Comparison of ENCODE assay signal across 18 cellular contexts in genomic region chr12:15274561-15274967, GRCh38. TPM values are rescaled to one million over a fixed set of nuclear protein-coding genes. Genes with fewer than 3 reads are reported as not detected.
DNase-seq lines count a peak whose midpoint lies in the region; ATAC-seq, FAIRE-seq and TF ChIP-seq lines count a peak whose summit lies in the region.
"Had no signal": no experiment of that assay in that cellular context is flagged by ENCODE, and none has a peak within 500 bp of the region (broad histone marks: within the 10 kb centered on the region; RNA-seq: fewer than 3 reads in every experiment).

No MANE protein-coding gene starts in this region.

- no peaks in the 10 kb centered on the region for H3K79me2 ChIP-seq in KMS-11 (ENCODE audit: insufficient read depth, low read depth)
- no peaks in the 10 kb centered on the region for H3K79me2 ChIP-seq in mammary epithelial cell (ENCODE audit: insufficient read depth, low read length)
- H3K79me2 ChIP-seq in keratinocyte (ENCODE audit: control insufficient read depth, insufficient read depth, low read length) = no peaks in the 10 kb centered on the region

- H3K4me3 ChIP-seq in KMS-11 (IDR thresholded peaks at IDR 0.05; ENCODE audit: insufficient read depth, low read depth, low read length) (no peak overlapping the region), mammary epithelial cell (replicated peaks in 1 of 3; ENCODE audit: insufficient read depth in 1 of 3, low read depth in 2 of 3, low read length in 3 of 3) (no peak overlapping the region), keratinocyte (ENCODE audit: control insufficient read depth in 2 of 3, extremely low read depth in 1 of 3, insufficient read depth in 2 of 3, low read depth in 1 of 3, low read length in 3 of 3) (peak overlapping the region in 2 of 3 experiments; percentile 4 to 37), suprapubic skin (no peak overlapping the region)
- H3K4me3 ChIP-seq: ovary had no signal

- H4K20me1 ChIP-seq in KMS-11 (ENCODE audit: insufficient read depth) (no peaks in the 10 kb centered on the region), mammary epithelial cell (ENCODE audit: insufficient read depth, low read length) (no peaks in the 10 kb centered on the region), keratinocyte (ENCODE audit: control insufficient read depth, extremely low read depth, insufficient read depth, low read length) (no peaks in the 10 kb centered on the region)

- no peak for ATAC-seq in T-cell (replicated peaks in 1 of 4)

- H3K4me1 Mint-ChIP-seq in T-cell = peaks cover 6 to 8% (median 7%) of the 10 kb centered on the region in 3 donors

- H3K4me2 ChIP-seq in KMS-11 = peak overlapping the region; percentile 9; the same call in 1 of the 2 replicates
- peak overlapping the region; percentile 66 for H3K4me2 ChIP-seq in mammary epithelial cell (ENCODE audit: insufficient read depth, low read depth, low read length)
- peak overlapping the region; percentile 65 for H3K4me2 ChIP-seq in keratinocyte (ENCODE audit: control insufficient read depth, extremely low read depth, insufficient read depth, low read depth, low read length)

- H3K9ac ChIP-seq in KMS-11 = no peak overlapping the region
- no peak overlapping the region for H3K9ac ChIP-seq in mammary epithelial cell (ENCODE audit: insufficient read depth, low read length)
- peak overlapping the region; percentile 51 for H3K9ac ChIP-seq in keratinocyte (ENCODE audit: control insufficient read depth, extremely low read depth, insufficient read depth, low read length)

- POLR2A ChIA-PET in T-cell (lab: Charles Lee) = interaction anchor here in 1 of 2 donors (0.9 kb wide), 1 partner anchor 415 kb away, joined by 3 read pairs; no protein-coding TSS in a partner anchor

- CTCF ChIA-PET in mammary epithelial cell (lab: Charles Lee; ENCODE audit: low non-redundant PET) (no interaction called here), T-cell (lab: Charles Lee) (interaction anchor here (0.6 to 1.8 kb wide), 5 partner anchors 14 to 311 kb away, joined by 3 to 7 read pairs (median 3); no protein-coding TSS in a partner anchor)

- in situ Hi-C loops in mammary epithelial cell (cut with MboI; ENCODE audit: low sequenced_read_pairs in 2 of 2) = loop anchor here (5.0 to 25.0 kb wide), 2 partner anchors 248 to 588 kb away; no protein-coding TSS in a partner anchor

- no peaks in the 10 kb centered on the region for H3K36me3 Mint-ChIP-seq in T-cell
- H3K36me3 Mint-ChIP-seq: immature natural killer cell had no signal

- peak; percentile 57 for FAIRE-seq in keratinocyte (lab: Jason Lieb, UNC)
- FAIRE-seq: RCC 7860 had no signal

- dilution Hi-C loops in mammary epithelial cell (cut with HindIII; ENCODE audit: low sequenced_read_pairs) (no loop called here), keratinocyte (cut with MboI; ENCODE audit: extremely low pct_ligation_motif_present, low sequenced_read_pairs) (no loop called here)

- H3K4me1 ChIP-seq in KMS-11 (ENCODE audit: low read depth, poor library complexity, severe bottlenecking) (peaks cover 28% of the 10 kb centered on the region), mammary epithelial cell (ENCODE audit: insufficient read depth, low read length) (peaks cover 46% of the 10 kb centered on the region), keratinocyte (ENCODE audit: control insufficient read depth, extremely low read depth, insufficient read depth, low read length) (peaks cover 48% of the 10 kb centered on the region), suprapubic skin (peaks cover 30% of the 10 kb centered on the region)

- no peaks in the 10 kb centered on the region for H3K36me3 ChIP-seq in KMS-11 (ENCODE audit: insufficient read depth)
- H3K36me3 ChIP-seq in mammary epithelial cell (ENCODE audit: insufficient read depth, low read length) = no peaks in the 10 kb centered on the region
- no peaks in the 10 kb centered on the region for H3K36me3 ChIP-seq in keratinocyte (ENCODE audit: control insufficient read depth in 2 of 2, extremely low read depth in 1 of 2, insufficient read depth in 2 of 2, low read length in 2 of 2)
- no peaks in the 10 kb centered on the region for H3K36me3 ChIP-seq in suprapubic skin
- H3K36me3 ChIP-seq: ovary had no signal

- no peaks in the 10 kb centered on the region for H3K9me3 Mint-ChIP-seq in T-cell
- H3K9me3 Mint-ChIP-seq: immature natural killer cell; T-helper 1 cell treated with Interleukin-12 subunit alpha and Interleukin-12 subunit beta and Interleukin-4 antibody, amounts not matched to agents 30 μg/mL and 1 μg/mL, for 36 hours had no signal

- TF ChIP-seq EP300 in suprapubic skin (IDR thresholded peaks at IDR 0.05) = no peak

- H3K27me3 ChIP-seq in KMS-11 (ENCODE audit: insufficient read depth, low read depth) = no peaks in the 10 kb centered on the region
- H3K27me3 ChIP-seq in mammary epithelial cell (ENCODE audit: insufficient read depth, low read length) = no peaks in the 10 kb centered on the region
- H3K27me3 ChIP-seq in keratinocyte (ENCODE audit: control insufficient read depth, extremely low read depth, insufficient read depth, low read length) = no peaks in the 10 kb centered on the region
- no peaks in the 10 kb centered on the region for H3K27me3 ChIP-seq in suprapubic skin
- H3K27me3 ChIP-seq: ovary had no signal

- TF ChIP-seq POLR2A in suprapubic skin (IDR thresholded peaks at IDR 0.05) = no peak

- H3K27me3 Mint-ChIP-seq in T-cell = peaks cover 12 to 22% of the 10 kb centered on the region in 2 donors

- H2AFZ ChIP-seq in KMS-11 (ENCODE audit: low read depth) (no peak overlapping the region), mammary epithelial cell (ENCODE audit: low read depth, low read length) (peak overlapping the region; percentile 42), keratinocyte (ENCODE audit: control insufficient read depth, low read length) (peak overlapping the region; percentile 44)

- no peak overlapping the region for H3K27ac ChIP-seq in KMS-11
- H3K27ac ChIP-seq in mammary epithelial cell (ENCODE audit: insufficient read depth, low read depth, low read length) = peak overlapping the region; percentile 88
- H3K27ac ChIP-seq in keratinocyte (ENCODE audit: control insufficient read depth, insufficient read depth, low read length) = peak overlapping the region; percentile 65
- H3K27ac ChIP-seq in suprapubic skin = peak overlapping the region; percentile 5
- H3K27ac ChIP-seq: ovary had no signal

- DNase-seq in mammary epithelial cell (peak; percentile 85), keratinocyte (ENCODE audit: low read depth, low spot score) (peak; percentile 57), suprapubic skin (ENCODE audit: low spot score in 2 of 2) (no peak), kidney tubule cell (ENCODE audit: low spot score) (no peak), T1000 (lab: John Stamatoyannopoulos, UW) (no peak), T-cell (no peak)
- no peak for DNase-seq in activated CD4-positive, alpha-beta T cell treated with anti-CD3 and anti-CD28 coated beads, Interleukin-2, amount 50 U/mL, for 48 hours
- DNase-seq: activated CD4-positive, alpha-beta T cell treated with anti-CD3 and anti-CD28 coated beads for 4 hours; activated T-cell treated with anti-CD3 and anti-CD28 coated beads, Interleukin-2, amount 50 U/mL, for 1 hour; C1 segment of cervical spinal cord; EL; immature natural killer cell; NCI-H1048; NCI-H510A; ovary had no signal

- H3K9me1 ChIP-seq in keratinocyte (ENCODE audit: control insufficient read depth, extremely low read depth, insufficient read depth, low read length) = no peaks in the 10 kb centered on the region

- WGBS in mammary epithelial cell (ENCODE audit: low coverage, missing lambda C conversion rate) = 14% methylated on average over 3 of the region's 3 CpGs
- 49% methylated on average over 3 of the region's 3 CpGs for WGBS in suprapubic skin

- intact Hi-C loops in mammary epithelial cell (cut with micrococcal nuclease) = loop anchor here (10.0 kb wide), 1 partner anchor 430 kb away; the partner anchor contains the start of gene ART4

- BruUV-seq in mammary epithelial cell (replicated peaks; lab: Mats Ljungman, UMichigan) = no TSS peak

- H3K4me3 Mint-ChIP-seq in T-cell = no peak overlapping the region
- H3K4me3 Mint-ChIP-seq: immature natural killer cell; T-helper 1 cell treated with Interleukin-12 subunit alpha and Interleukin-12 subunit beta and Interleukin-4 antibody, amounts not matched to agents 30 μg/mL and 1 μg/mL, for 36 hours had no signal

- TF ChIP-seq CTCF in KMS-11 (conservative IDR thresholded peaks at IDR 0.05; ENCODE audit: low read depth, low read length) = no peak
- no peak for TF ChIP-seq CTCF in mammary epithelial cell (conservative IDR thresholded peaks at IDR 0.05 in 1 of 2, IDR thresholded peaks at IDR 0.05 in 1 of 2; ENCODE audit: extremely low read depth in 1 of 2, insufficient read depth in 1 of 2, low read depth in 1 of 2, low read length in 2 of 2)
- no peak for TF ChIP-seq CTCF in keratinocyte (optimal IDR thresholded peaks at IDR 0.05 in 1 of 3, IDR thresholded peaks at IDR 0.05 in 1 of 3, conservative IDR thresholded peaks at IDR 0.05 in 1 of 3; ENCODE audit: extremely low read depth in 1 of 3, insufficient read depth in 2 of 3, low read length in 3 of 3)
- TF ChIP-seq CTCF in suprapubic skin (IDR thresholded peaks at IDR 0.05) = no peak

- no peak overlapping the region for H3K27ac Mint-ChIP-seq in T-cell
- H3K27ac Mint-ChIP-seq: immature natural killer cell; T-helper 1 cell treated with Interleukin-12 subunit alpha and Interleukin-12 subunit beta and Interleukin-4 antibody, amounts not matched to agents 30 μg/mL and 1 μg/mL, for 36 hours had no signal

- no peaks in the 10 kb centered on the region for H3K9me3 ChIP-seq in mammary epithelial cell (replicated peaks; ENCODE audit: insufficient read depth, low read length)
- H3K9me3 ChIP-seq in keratinocyte (ENCODE audit: control insufficient read depth, low read depth, low read length) = no peaks in the 10 kb centered on the region
- H3K9me3 ChIP-seq in suprapubic skin = no peaks in the 10 kb centered on the region
- H3K9me3 ChIP-seq: ovary had no signal

RNA-seq across cellular contexts. Expression of gene PTPRO, which starts 47.7 kb away (rescaled TPM):
- total RNA-seq in mammary epithelial cell = under 1 TPM in 1 of 2 donors, not detected in 1; 0.21 TPM
- polyA plus RNA-seq in mammary epithelial cell = 0.08 TPM
- not detected for polyA minus RNA-seq in mammary epithelial cell
- polyA plus RNA-seq in keratinocyte = 0.10 to 0.17 TPM (median 0.14 TPM) in 3 replicates
- polyA plus RNA-seq in keratinocyte (2011; ENCODE audit: low read depth) = not detected
- polyA plus RNA-seq in keratinocyte (2011; cell fraction: cytosol; rRNA removed) = 0.04 and 0.15 TPM in 2 replicates
- 0.12 and 0.39 TPM in 2 replicates for polyA plus RNA-seq in keratinocyte (2011; cell fraction: nucleus; rRNA removed)
- 0.06 and 0.13 TPM in 2 replicates for polyA plus RNA-seq in keratinocyte (2012; ENCODE audit: low replicate concordance)
- 0.10 to 0.35 TPM in 2 of 3 replicates, not detected in the other for polyA minus RNA-seq in keratinocyte
- not detected for polyA minus RNA-seq in keratinocyte (2011; cell fraction: cytosol; rRNA and poly(A)+ RNA removed)
- 0.21 and 0.62 TPM in 2 replicates for polyA minus RNA-seq in keratinocyte (2011; cell fraction: nucleus; rRNA and poly(A)+ RNA removed)
- total RNA-seq in suprapubic skin = under 1 TPM; 0.26 to 0.81 (median 0.51) TPM
- 10 to 100 TPM in 1 of 5 donors, 1 to 10 TPM in 4; 1.1 to 11.5 (median 6.3) TPM for total RNA-seq in T-cell

RNA-seq across cellular contexts. Expression of gene RERG, which starts 53.3 kb away (rescaled TPM):
- under 1 TPM in 1 of 2 donors, not detected in 1; 0.17 TPM for total RNA-seq in mammary epithelial cell
- polyA plus RNA-seq in mammary epithelial cell = not detected
- polyA minus RNA-seq in mammary epithelial cell = not detected
- not detected in 3 replicates for polyA plus RNA-seq in keratinocyte
- not detected for polyA plus RNA-seq in keratinocyte (2011; ENCODE audit: low read depth)
- not detected in 2 replicates for polyA plus RNA-seq in keratinocyte (2011; cell fraction: cytosol; rRNA removed)
- polyA plus RNA-seq in keratinocyte (2011; cell fraction: nucleus; rRNA removed) = not detected in 2 replicates
- polyA plus RNA-seq in keratinocyte (2012; ENCODE audit: low replicate concordance) = not detected in 2 replicates
- polyA minus RNA-seq in keratinocyte = not detected in 3 replicates
- not detected for polyA minus RNA-seq in keratinocyte (2011; cell fraction: cytosol; rRNA and poly(A)+ RNA removed)
- not detected in 2 replicates for polyA minus RNA-seq in keratinocyte (2011; cell fraction: nucleus; rRNA and poly(A)+ RNA removed)
- total RNA-seq in suprapubic skin = 10 to 100 TPM in 2 of 4 donors, 1 to 10 TPM in 2; 7.7 to 23.9 (median 10.9) TPM
- total RNA-seq in T-cell = under 1 TPM in 2 of 5 donors, not detected in 3; 0.20 to 0.60 TPM
- polyA plus RNA-seq: immature natural killer cell had no signal

Comparison
In these comparisons a context has a peak if more than half of its experiments do, and no peak if none do; other contexts are left out.
1. H3K4me2 ChIP-seq: peak in every context shown above with its lines; median percentile 66 in mammary epithelial cell; 65 in keratinocyte; 9 in KMS-11.
2. H3K4me3 ChIP-seq: peak in keratinocyte (2 of 3); none in KMS-11 (single experiment), mammary epithelial cell (0 of 3) and suprapubic skin (single experiment).
3. DNase-seq: peak in mammary epithelial cell (single experiment) and keratinocyte (single experiment); none in suprapubic skin (0 of 2), kidney tubule cell (single experiment), T1000 (single experiment), T-cell (0 of 34) and activated CD4-positive, alpha-beta T cell treated with anti-CD3 and anti-CD28 coated beads, Interleukin-2, amount 50 U/mL, for 48 hours (0 of 2).
4. RNA of gene RERG, which starts 53.3 kb away (total RNA-seq): 7.7 to 23.9 TPM in suprapubic skin; 0.20 to 0.60 TPM in T-cell and 0.17 TPM in mammary epithelial cell; every median in the first group is over 4 times any median in the second.